ENCODE assay signal across 8 cellular contexts in genomic region chr10:62433181-62433692, GRCh38. TPM values are rescaled to one million over a fixed set of nuclear protein-coding genes. Genes with fewer than 3 reads are reported as not detected.
DNase-seq lines count a peak whose midpoint lies in the region; ATAC-seq and TF ChIP-seq lines count a peak whose summit lies in the region.

No MANE protein-coding gene starts in this region.

- peak; percentile 83 for DNase-seq in CD1c-positive myeloid dendritic cell (ENCODE audit: extremely low spot score)
- DNase-seq in HS-5 (ENCODE audit: low read depth), result peak; percentile 90
- DNase-seq in activated T-cell treated with anti-CD3 and anti-CD28 coated beads for 48 hours (ENCODE audit: low read depth), result peak; percentile 51
- DNase-seq in stimulated activated CD4-positive, alpha-beta T cell treated with anti-CD3 and anti-CD28 coated beads, Interleukin-2, amount 100 ng/mL, for 4 hours (ENCODE audit: low read depth), result peak; percentile 62
- no peak for DNase-seq in NCI-H82 (lab: John Stamatoyannopoulos, UW)
- DNase-seq in HuH-7.5 (ENCODE audit: low spot score), result no peak

- ATAC-seq in GM21526 (IDR thresholded peaks at IDR 0.05; ENCODE audit: low FRiP score, unreplicated experiment) (peak; percentile 81), gastroesophageal sphincter (peak; percentile 79)

- WGBS in gastroesophageal sphincter (ENCODE audit: low coverage in 1 of 2), 2 donors, result 17 to 61% methylated on average over 3 to 5 of the region's 5 CpGs

- no peaks in the 10 kb centered on the region for H3K36me3 ChIP-seq in gastroesophageal sphincter

- H3K27ac ChIP-seq in gastroesophageal sphincter, result peak overlapping the region in 3 of 4 donors; percentile 24 to 45 (median 28)

- no peak for TF ChIP-seq EP300 in gastroesophageal sphincter (IDR thresholded peaks at IDR 0.05)

- H3K9me3 ChIP-seq in gastroesophageal sphincter, result no peaks in the 10 kb centered on the region

- H3K27me3 ChIP-seq in gastroesophageal sphincter, result no peaks in the 10 kb centered on the region

- no peak for TF ChIP-seq POLR2A in gastroesophageal sphincter (IDR thresholded peaks at IDR 0.05)

- H3K4me1 ChIP-seq in gastroesophageal sphincter, result peaks cover 0 to 9% (median 0%) of the 10 kb centered on the region in 3 donors

- no peak overlapping the region for H3K4me3 ChIP-seq in gastroesophageal sphincter

- no peak for TF ChIP-seq CTCF in gastroesophageal sphincter (IDR thresholded peaks at IDR 0.05)

RNA-seq across cellular contexts. Expression of gene ZNF365, which starts 59.1 kb away (rescaled TPM):
- 1 to 10 TPM in 3 of 4 donors, under 1 TPM in 1; 0.67 to 5.8 (median 1.7) TPM for total RNA-seq in gastroesophageal sphincter

Comparison
In these comparisons a context has a peak if more than half of its experiments do, and no peak if none do; other contexts are left out.
1. DNase-seq: peak in CD1c-positive myeloid dendritic cell (single experiment), HS-5 (single experiment), activated T-cell treated with anti-CD3 and anti-CD28 coated beads for 48 hours (single experiment) and stimulated activated CD4-positive, alpha-beta T cell treated with anti-CD3 and anti-CD28 coated beads, Interleukin-2, amount 100 ng/mL, for 4 hours (single experiment); none in NCI-H82 (single experiment) and HuH-7.5 (single experiment).